2 cellular contexts compared by ENCODE assay signal in genomic region chr3:42012378-42012934, GRCh38.
TF ChIP-seq lines count a peak whose summit lies in the region.

No MANE protein-coding gene starts in this region.

TF ChIP-seq in K562, 482 proteins besides CTCF, POLR2A, EP300 and RAD21 (continued from another document and continues in another):
- TF ChIP-seq MLX (CRISPR knock-in tag; conservative IDR thresholded peaks at IDR 0.05) (no peak), TGIF2 (CRISPR knock-in tag; IDR thresholded peaks at IDR 0.05) (no peak), TEAD1 (CRISPR knock-in tag; IDR thresholded peaks at IDR 0.05) (0 out of 4 replicates have a peak, but pooled peaks of 1 of the 2 experiments have one; percentile 3), TCF7L2 (IDR thresholded peaks at IDR 0.05; ENCODE audit: low read depth, low read length) (peak; percentile 42; the same call in 1 of the 2 replicates), HOXB6 (CRISPR knock-in tag; IDR thresholded peaks at IDR 0.05; ENCODE audit: borderline replicate concordance) (no peak), MAFG (tag; conservative IDR thresholded peaks at IDR 0.05) (no peak), SRF (CRISPR knock-in tag; IDR thresholded peaks at IDR 0.05) (peak in 1 of 2 experiments; percentile 21; a peak in 1 of 4 replicates), HMBOX1 (IDR thresholded peaks at IDR 0.05) (peak; percentile 85), SP1 (CRISPR knock-in tag; IDR thresholded peaks at IDR 0.05) (peak; percentile 51), POLR2H (tag; IDR thresholded peaks at IDR 0.05; ENCODE audit: low read depth) (no peak), ZC3H4 (CRISPR knock-in tag; IDR thresholded peaks at IDR 0.05; ENCODE audit: borderline replicate concordance) (no peak), BRD4 (IDR thresholded peaks at IDR 0.05) (no peak), PRDM10 (IDR thresholded peaks at IDR 0.05; ENCODE audit: partially characterized antibody) (peak; percentile 98), GTF2E2 (tag; IDR thresholded peaks at IDR 0.05) (peak; percentile 89; the same call in 1 of the 2 replicates), THRB (CRISPR knock-in tag; conservative IDR thresholded peaks at IDR 0.05) (no peak), RNF219 (CRISPR knock-in tag; IDR thresholded peaks at IDR 0.05) (0 out of 2 replicates have a peak, but pooled peaks have one; percentile 74), FOXK2 (conservative IDR thresholded peaks at IDR 0.05 in 1 of 2, IDR thresholded peaks at IDR 0.05 in 1 of 2; ENCODE audit: low read depth in 2 of 2) (peak in 1 of 2 experiments; percentile 83; a peak in 2 of 4 replicates), ELF4 (CRISPR knock-in tag; IDR thresholded peaks at IDR 0.05) (no peak), ZEB2 (IDR thresholded peaks at IDR 0.05) (0 out of 2 replicates have a peak, but pooled peaks have one; percentile 19), CTBP1 (IDR thresholded peaks at IDR 0.05; ENCODE audit: borderline replicate concordance) (peak; percentile 67), HDGF (IDR thresholded peaks at IDR 0.05) (0 out of 2 replicates have a peak, but pooled peaks have one; percentile 21), ZNF668 (CRISPR knock-in tag; IDR thresholded peaks at IDR 0.05) (no peak)

TF ChIP-seq in neural cell, 6 proteins besides CTCF, POLR2A, EP300 and RAD21 (continued from another document):
- TF ChIP-seq REST (IDR thresholded peaks at IDR 0.05; ENCODE audit: borderline replicate concordance), result no peak
- TF ChIP-seq SMC3 (conservative IDR thresholded peaks at IDR 0.05; ENCODE audit: poor library complexity), result no peak
